ENCODE assay signal across 2 cellular contexts in genomic region chr17:73215414-73215813, GRCh38.
TF ChIP-seq lines count a peak whose summit lies in the region.

No MANE protein-coding gene starts in this region.

TF ChIP-seq in SK-N-SH, 30 proteins besides CTCF, POLR2A, EP300 and RAD21 (continued from another document):
- TF ChIP-seq REST (IDR thresholded peaks at IDR 0.05; ENCODE audit: low read depth, low read length): no peak
- no peak for TF ChIP-seq FOSL2 (IDR thresholded peaks at IDR 0.05; ENCODE audit: borderline replicate concordance, low read depth)
- TF ChIP-seq POLR2AphosphoS5 (IDR thresholded peaks at IDR 0.05; ENCODE audit: low read depth, low read length): no peak
- TF ChIP-seq RXRA (IDR thresholded peaks at IDR 0.05; ENCODE audit: borderline replicate concordance, low read depth): no peak
- no peak for TF ChIP-seq MXI1 (IDR thresholded peaks at IDR 0.05; ENCODE audit: low read depth, low read length)
- no peak for TF ChIP-seq ELF1 (IDR thresholded peaks at IDR 0.05)
- TF ChIP-seq SMC3 (IDR thresholded peaks at IDR 0.05; ENCODE audit: low read depth, low read length): no peak
- no peak for TF ChIP-seq TEAD4 (IDR thresholded peaks at IDR 0.05; ENCODE audit: borderline replicate concordance, insufficient read depth)
- TF ChIP-seq CHD2 (IDR thresholded peaks at IDR 0.05; ENCODE audit: low read length, partially characterized antibody): no peak
- TF ChIP-seq USF1 (IDR thresholded peaks at IDR 0.05; ENCODE audit: borderline replicate concordance, low read depth): no peak
- TF ChIP-seq FOXM1 (IDR thresholded peaks at IDR 0.05; ENCODE audit: low read depth): no peak
- no peak for TF ChIP-seq NFIC (IDR thresholded peaks at IDR 0.05; ENCODE audit: borderline replicate concordance)
- TF ChIP-seq FOXJ3 (CRISPR knock-in tag; IDR thresholded peaks at IDR 0.05): no peak
- TF ChIP-seq MAX (IDR thresholded peaks at IDR 0.05; ENCODE audit: low read depth): no peak
- TF ChIP-seq SIN3A (IDR thresholded peaks at IDR 0.05; ENCODE audit: borderline replicate concordance, low read depth, low read length): no peak
- TF ChIP-seq MEF2A (IDR thresholded peaks at IDR 0.05; ENCODE audit: borderline replicate concordance, low read depth): no peak

TF ChIP-seq in SK-N-SH treated with all-trans-retinoic acid at 6 μM for 48 hours, 23 proteins besides CTCF, POLR2A, EP300 and RAD21 (continued from another document):
- TF ChIP-seq CSRNP3 (CRISPR knock-in tag; IDR thresholded peaks at IDR 0.05) (no peak), ZNF565 (CRISPR knock-in tag; conservative IDR thresholded peaks at IDR 0.05; ENCODE audit: low read depth) (no peak), ESRRG (CRISPR knock-in tag; IDR thresholded peaks at IDR 0.05) (no peak), CSDC2 (CRISPR knock-in tag; IDR thresholded peaks at IDR 0.05) (no peak), PATZ1 (CRISPR knock-in tag; IDR thresholded peaks at IDR 0.05; ENCODE audit: borderline replicate concordance) (no peak), BACH2 (CRISPR knock-in tag; IDR thresholded peaks at IDR 0.05; ENCODE audit: borderline replicate concordance) (no peak), ISL1 (CRISPR knock-in tag; IDR thresholded peaks at IDR 0.05) (no peak), TCF4 (CRISPR knock-in tag; IDR thresholded peaks at IDR 0.05; ENCODE audit: borderline replicate concordance) (no peak), ZNF8 (CRISPR knock-in tag; IDR thresholded peaks at IDR 0.05) (no peak), ZNF70 (CRISPR knock-in tag; IDR thresholded peaks at IDR 0.05) (no peak), CREB5 (CRISPR knock-in tag; IDR thresholded peaks at IDR 0.05; ENCODE audit: low read depth) (no peak), TOX (CRISPR knock-in tag; IDR thresholded peaks at IDR 0.05; ENCODE audit: borderline replicate concordance) (no peak), ZC3H10 (CRISPR knock-in tag; IDR thresholded peaks at IDR 0.05) (no peak), ZFP30 (CRISPR knock-in tag; IDR thresholded peaks at IDR 0.05) (no peak), TSHZ2 (CRISPR knock-in tag; IDR thresholded peaks at IDR 0.05) (no peak)
